1 cellular context compared by ENCODE assay signal in the genomic region with DNA sequence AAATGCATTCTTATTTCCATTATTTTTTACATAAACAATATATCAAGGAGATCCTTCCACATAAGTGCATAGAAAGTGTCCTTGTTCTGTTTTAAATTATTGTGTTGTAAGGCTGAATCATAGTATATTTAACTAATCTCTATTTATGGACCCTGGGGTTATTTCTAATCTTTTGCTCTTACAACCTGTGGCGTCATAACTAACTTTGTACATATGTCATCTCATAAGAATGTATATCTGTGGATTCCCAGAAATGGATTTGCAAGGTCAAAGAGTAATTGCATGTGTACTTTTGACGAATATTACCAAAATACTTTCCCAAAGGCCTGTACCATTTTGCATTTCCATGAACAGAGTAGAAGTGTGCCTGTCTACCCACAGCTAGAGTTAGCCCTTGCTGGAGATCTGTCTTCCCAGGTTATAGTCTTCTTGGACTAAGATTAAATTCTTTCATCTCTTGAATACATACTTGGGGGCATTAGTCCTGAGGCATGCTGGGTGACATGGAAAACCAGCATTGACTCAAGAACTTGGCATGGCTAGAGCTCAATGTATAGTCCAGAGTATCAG.
A peak's percentile ranks its signal among the peaks of the same experiment; 100 is the strongest.
TF ChIP-seq lines count a peak whose summit lies in the region.

No MANE protein-coding gene starts in this region.

TF ChIP-seq in K562, 482 proteins besides CTCF, POLR2A, EP300 and RAD21:
- TF ChIP-seq ZNF79 (CRISPR knock-in tag; IDR thresholded peaks at IDR 0.05; ENCODE audit: low read depth) (no peak), HDAC8 (tag; IDR thresholded peaks at IDR 0.05) (no peak), ZNF175 (CRISPR knock-in tag; IDR thresholded peaks at IDR 0.05; ENCODE audit: low read depth) (0 out of 2 replicates have a peak, but pooled peaks have one; percentile 31), ATF7 (IDR thresholded peaks at IDR 0.05) (peak; percentile 41; the same call in 1 of the 2 replicates), NR2C2 (CRISPR knock-in tag; IDR thresholded peaks at IDR 0.05) (no peak), NR2C2 (tag; IDR thresholded peaks at IDR 0.05) (peak; percentile 19; the same call in 1 of the 2 replicates), RUNX1 (IDR thresholded peaks at IDR 0.05; ENCODE audit: low read depth) (no peak), ZNF584 (CRISPR knock-in tag; IDR thresholded peaks at IDR 0.05; ENCODE audit: low read depth) (0 out of 2 replicates have a peak, but pooled peaks have one; percentile 23), CEBPG (CRISPR knock-in tag; IDR thresholded peaks at IDR 0.05) (no peak), CEBPG (tag; conservative IDR thresholded peaks at IDR 0.05 in 1 of 2, IDR thresholded peaks at IDR 0.05 in 1 of 2) (peak in 1 of 2 experiments; percentile 88; a peak in 2 of 4 replicates), SNIP1 (IDR thresholded peaks at IDR 0.05; ENCODE audit: low read depth) (no peak), RHOXF2B (CRISPR knock-in tag; conservative IDR thresholded peaks at IDR 0.05) (no peak)
- TF ChIP-seq, protein P1, sequence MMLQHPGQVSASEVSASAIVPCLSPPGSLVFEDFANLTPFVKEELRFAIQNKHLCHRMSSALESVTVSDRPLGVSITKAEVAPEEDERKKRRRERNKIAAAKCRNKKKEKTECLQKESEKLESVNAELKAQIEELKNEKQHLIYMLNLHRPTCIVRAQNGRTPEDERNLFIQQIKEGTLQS (IDR thresholded peaks at IDR 0.05): 0 out of 2 replicates have a peak, but pooled peaks have one; percentile 14
- TF ChIP-seq, protein P1 (CRISPR knock-in tag; conservative IDR thresholded peaks at IDR 0.05): no peak
